ENCODE assay signal across 11 cellular contexts in the genomic region with DNA sequence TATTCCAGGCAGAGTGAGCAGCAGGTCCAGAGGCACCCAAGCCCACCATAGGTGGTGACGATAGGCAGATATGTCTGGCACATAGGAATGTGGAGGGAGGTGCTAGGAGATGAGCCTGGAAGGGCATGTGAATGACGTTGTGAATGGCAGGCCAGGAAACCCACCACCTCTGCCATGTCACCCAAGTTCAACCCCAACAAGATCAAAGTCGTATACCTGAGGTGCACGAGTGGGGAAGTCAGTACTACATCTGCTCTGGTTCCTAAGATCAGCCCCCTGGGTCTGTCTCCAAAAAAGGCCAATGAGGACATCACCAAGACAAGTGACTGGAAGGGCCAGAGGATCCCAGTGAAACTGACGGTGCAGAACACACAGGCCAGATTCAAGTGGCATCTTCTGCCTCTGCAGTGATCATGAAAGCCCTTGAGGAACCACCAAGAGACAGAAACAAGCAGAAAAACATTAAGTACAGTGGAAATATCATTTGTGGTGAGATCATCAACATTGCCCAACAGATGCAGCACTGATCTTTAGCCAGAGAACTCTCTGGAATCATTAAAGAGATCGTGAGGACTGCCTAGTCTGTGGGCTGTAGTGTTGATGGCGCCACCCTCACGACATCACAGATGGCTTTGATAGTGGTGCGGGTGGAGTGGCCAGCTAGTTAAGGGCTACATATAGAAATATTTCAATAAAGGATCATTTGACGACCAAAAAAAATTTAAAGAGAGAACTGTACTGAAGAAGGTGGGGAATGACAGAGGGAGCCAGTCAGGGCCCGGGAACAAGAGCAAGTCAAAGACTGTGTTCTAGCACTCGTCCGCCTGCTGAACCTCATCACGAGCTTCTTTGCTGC.
DNase-seq lines count a peak whose midpoint lies in the region; ATAC-seq and TF ChIP-seq lines count a peak whose summit lies in the region.
"Had no signal": no experiment of that assay in that cellular context is flagged by ENCODE, and none has a peak within 500 bp of the region (broad histone marks: within the 10 kb centered on the region; RNA-seq: fewer than 3 reads in every experiment).

No MANE protein-coding gene starts in this region.

- peaks cover 3% of the 10 kb centered on the region for H3K36me3 Mint-ChIP-seq in nephron progenitor cell (ENCODE audit: low read depth)
- H3K36me3 Mint-ChIP-seq: CD8-positive, alpha-beta T cell had no signal

- no peak overlapping the region for H3K4me3 Mint-ChIP-seq in nephron progenitor cell
- H3K4me3 Mint-ChIP-seq: activated CD8-positive, alpha-beta T cell treated with anti-CD3 and anti-CD28 coated beads, Interleukin-2, amount 10 ng/mL, durations not matched to agents 7 days and 5 days; CD8-positive, alpha-beta T cell had no signal

- TF ChIP-seq CTCF in AG09319 (IDR thresholded peaks at IDR 0.05; ENCODE audit: low read depth, low read length) = no peak
- no peak for TF ChIP-seq CTCF in nephron progenitor cell (IDR thresholded peaks at IDR 0.05)
- no peak for TF ChIP-seq CTCF in GM20000 (IDR thresholded peaks at IDR 0.05; ENCODE audit: extremely low read depth, missing control alignments)

- peaks cover 7% of the 10 kb centered on the region for H3K9me3 Mint-ChIP-seq in nephron progenitor cell
- H3K9me3 Mint-ChIP-seq: CD8-positive, alpha-beta T cell had no signal

- H3K27ac Mint-ChIP-seq in nephron progenitor cell = peak overlapping the region; percentile 18
- H3K27ac Mint-ChIP-seq: activated CD8-positive, alpha-beta T cell treated with anti-CD3 and anti-CD28 coated beads, Interleukin-2, amount 10 ng/mL, durations not matched to agents 7 days and 5 days; CD8-positive, alpha-beta T cell had no signal

- ATAC-seq in GM19351 (IDR thresholded peaks at IDR 0.05; ENCODE audit: unreplicated experiment) = no peak
- ATAC-seq: activated CD8-positive, alpha-beta T cell treated with anti-CD3 and anti-CD28 coated beads, Interleukin-2, amount 10 ng/mL, durations not matched to agents 7 days and 5 days; CD8-positive, alpha-beta T cell; GM12878 had no signal

- DNase-seq in AG09319 (ENCODE audit: extremely low read depth, low read depth) (peak; percentile 59), NOMO-1 treated with dmso at 0.1 percent for 144 hours (lab: John Stamatoyannopoulos, UW; ENCODE audit: unreplicated experiment) (peak; percentile 20), fibroblast of gingiva (ENCODE audit: low read depth) (peak; percentile 86), nephron progenitor cell (no peak), 8988T (no peak), GM20000 (ENCODE audit: low spot score) (no peak)
- DNase-seq in central memory CD4-positive, alpha-beta T cell = no peak
- DNase-seq: activated CD8-positive, alpha-beta T cell treated with anti-CD3 and anti-CD28 coated beads, Interleukin-2, amount 10 ng/mL, durations not matched to agents 7 days and 5 days; CD8-positive, alpha-beta T cell had no signal

- peaks cover 61% of the 10 kb centered on the region for H3K4me1 Mint-ChIP-seq in nephron progenitor cell

- H3K27me3 Mint-ChIP-seq in nephron progenitor cell (ENCODE audit: low read depth, poor library complexity) = no peaks in the 10 kb centered on the region

Comparison
In these comparisons a context has a peak if more than half of its experiments do, and no peak if none do; other contexts are left out.
1. DNase-seq: peak in AG09319 (single experiment), NOMO-1 treated with dmso at 0.1 percent for 144 hours (single experiment) and fibroblast of gingiva (single experiment); none in nephron progenitor cell (single experiment), 8988T (single experiment), central memory CD4-positive, alpha-beta T cell (single experiment) and GM20000 (single experiment).